ENCODE assay signal across 9 cellular contexts in the genomic region with DNA sequence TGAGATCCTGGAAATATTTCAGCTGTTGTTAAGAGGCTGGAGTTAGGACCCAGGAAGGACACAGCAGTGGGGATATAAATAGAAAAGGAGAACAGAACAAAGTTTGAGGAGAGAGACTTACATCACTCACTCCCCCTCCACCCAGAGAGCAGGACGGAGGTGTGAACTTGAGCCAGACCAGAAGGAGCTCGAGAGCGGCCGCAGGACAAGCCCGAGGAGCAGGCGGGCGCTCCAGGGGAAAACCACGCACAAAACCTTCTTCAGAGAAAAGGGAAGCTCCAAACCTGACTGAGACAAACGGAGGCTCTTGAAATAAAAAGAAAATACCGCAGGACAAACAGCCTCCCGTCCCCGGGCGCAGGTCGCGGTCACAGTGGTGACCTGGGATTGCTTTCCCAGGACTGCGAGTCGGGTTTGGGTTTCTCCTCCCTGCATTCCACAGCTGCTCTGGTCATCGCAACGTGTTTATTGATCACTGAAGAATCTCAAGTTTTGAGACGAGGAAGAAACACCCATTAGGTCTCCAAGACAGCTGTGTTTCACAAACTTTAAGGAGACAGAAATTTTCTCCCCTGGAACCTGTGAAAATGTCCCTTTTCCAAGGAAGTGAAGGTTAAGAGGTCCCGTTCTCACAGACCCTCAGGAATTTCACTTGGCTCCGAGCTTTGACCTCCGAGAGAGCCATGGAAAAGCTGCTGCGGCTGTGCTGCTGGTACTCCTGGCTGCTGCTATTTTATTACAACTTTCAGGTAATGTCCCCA. TPM values are rescaled to one million over a fixed set of nuclear protein-coding genes. Genes with fewer than 3 reads are reported as not detected.
A peak's percentile ranks its signal among the peaks of the same experiment; 100 is the strongest.
DNase-seq lines count a peak whose midpoint lies in the region; ATAC-seq lines count a peak whose summit lies in the region.
"Had no signal": no experiment of that assay in that cellular context is flagged by ENCODE, and none has a peak within 500 bp of the region (broad histone marks: within the 10 kb centered on the region; RNA-seq: fewer than 3 reads in every experiment).

A gene (plus strand): TSS at position 125 of the 761 bp plus-strand sequence. CDS start 559 bp downstream, at position 684.

- H3K4me1 ChIP-seq in HUES6 (ENCODE audit: control insufficient read depth, insufficient read depth, low read length) (peaks cover 36% of the 10 kb centered on the region), ectodermal cell (ENCODE audit: control insufficient read depth, insufficient read depth, low read length) (peaks cover 10% of the 10 kb centered on the region), mononuclear cell (ENCODE audit: insufficient read depth, low read length) (peaks cover 26% of the 10 kb centered on the region), urinary bladder (ENCODE audit: insufficient read depth) (no peaks in the 10 kb centered on the region)

- DNase-seq in activated CD4-positive, alpha-beta T cell treated with anti-CD3 and anti-CD28 coated beads, Interleukin-2, amount 50 U/mL, for 1 hour: no peak
- DNase-seq: effector memory CD8-positive, alpha-beta T cell had no signal

- ATAC-seq in GM21528 (IDR thresholded peaks at IDR 0.05; ENCODE audit: low FRiP score, unreplicated experiment) (no peak), GM18502 (IDR thresholded peaks at IDR 0.05; ENCODE audit: poor library complexity, unreplicated experiment) (no peak), HG02798 (IDR thresholded peaks at IDR 0.05; ENCODE audit: poor library complexity, unreplicated experiment) (no peak)
- ATAC-seq: effector memory CD8-positive, alpha-beta T cell had no signal

- H3K4me3 ChIP-seq in HUES6 (ENCODE audit: low read depth, low read length) (peak within 1 kb of the TSS; percentile 32; the same call in 1 of the 2 replicates), ectodermal cell (ENCODE audit: insufficient read depth, low read depth, low read length) (no peak within 1 kb of the TSS), mononuclear cell (ENCODE audit: low read length) (peak within 1 kb of the TSS; percentile 9), urinary bladder (ENCODE audit: low read depth, low read length) (peak within 1 kb of the TSS; percentile 64)

- H3K27me3 ChIP-seq in HUES6 (ENCODE audit: control insufficient read depth, insufficient read depth, low read length) (peaks cover 14% of the 10 kb centered on the region; the same call in 1 of the 2 replicates), ectodermal cell (ENCODE audit: control insufficient read depth, insufficient read depth, low read length, poor library complexity, severe bottlenecking) (peaks cover 24% of the 10 kb centered on the region), mononuclear cell (ENCODE audit: insufficient read depth, low read length) (no peaks in the 10 kb centered on the region)

- H3K9me3 ChIP-seq in HUES6 (ENCODE audit: control insufficient read depth, insufficient read depth, low read depth, low read length): peaks cover 5% of the 10 kb centered on the region; the same call in 1 of the 2 replicates
- H3K9me3 ChIP-seq in ectodermal cell (ENCODE audit: control insufficient read depth, low read length): no peaks in the 10 kb centered on the region
- H3K9me3 ChIP-seq in mononuclear cell (ENCODE audit: low read depth, low read length): no peaks in the 10 kb centered on the region

- H3K36me3 ChIP-seq in HUES6 (ENCODE audit: control insufficient read depth, insufficient read depth, low read length) (no peaks in the 10 kb centered on the region), ectodermal cell (ENCODE audit: control insufficient read depth, insufficient read depth, low read length) (no peaks in the 10 kb centered on the region), urinary bladder (ENCODE audit: insufficient read depth) (no peaks in the 10 kb centered on the region)

- no peak within 1 kb of the TSS for H3K27ac ChIP-seq in HUES6 (ENCODE audit: low read depth, low read length)
- peak within 1 kb of the TSS; percentile 56 for H3K27ac ChIP-seq in ectodermal cell (ENCODE audit: insufficient read depth, low read depth, low read length, poor library complexity, severe bottlenecking)
- peak within 1 kb of the TSS; percentile 27 for H3K27ac ChIP-seq in urinary bladder (ENCODE audit: low read depth)

- 38 to 43% methylated on average over 24 of the region's 24 CpGs for WGBS in ectodermal cell, 2 experiments
- WGBS in urinary bladder: 5% methylated on average over 24 of the region's 24 CpGs

- peak within 1 kb of the TSS; percentile 40 for H3K9ac ChIP-seq in HUES6 (ENCODE audit: low read length)

RNA-seq across cellular contexts. Expression of the gene that starts here (rescaled TPM):
- 0.63 TPM for polyA plus RNA-seq in ectodermal cell (2013, experiment 1 of 4)
- 0.71 TPM for polyA plus RNA-seq in ectodermal cell (2013, experiment 2 of 4)
- polyA plus RNA-seq in ectodermal cell (2013, experiment 3 of 4): 1.2 TPM
- polyA plus RNA-seq in ectodermal cell (2013, experiment 4 of 4): 1.3 TPM
- 2.3 TPM for total RNA-seq in mononuclear cell
- 60.1 TPM for total RNA-seq in urinary bladder
- polyA plus RNA-seq in urinary bladder: 62.3 TPM

Comparison
In these comparisons a context has a peak if more than half of its experiments do, and no peak if none do; other contexts are left out.
1. RNA of the gene that starts here (total RNA-seq): 60.1 TPM in urinary bladder (single experiment); 2.3 TPM in mononuclear cell (single experiment); every median in the first group is over 10 times any median in the second.